ENCODE assay signal across 1 cellular context in the genomic region with DNA sequence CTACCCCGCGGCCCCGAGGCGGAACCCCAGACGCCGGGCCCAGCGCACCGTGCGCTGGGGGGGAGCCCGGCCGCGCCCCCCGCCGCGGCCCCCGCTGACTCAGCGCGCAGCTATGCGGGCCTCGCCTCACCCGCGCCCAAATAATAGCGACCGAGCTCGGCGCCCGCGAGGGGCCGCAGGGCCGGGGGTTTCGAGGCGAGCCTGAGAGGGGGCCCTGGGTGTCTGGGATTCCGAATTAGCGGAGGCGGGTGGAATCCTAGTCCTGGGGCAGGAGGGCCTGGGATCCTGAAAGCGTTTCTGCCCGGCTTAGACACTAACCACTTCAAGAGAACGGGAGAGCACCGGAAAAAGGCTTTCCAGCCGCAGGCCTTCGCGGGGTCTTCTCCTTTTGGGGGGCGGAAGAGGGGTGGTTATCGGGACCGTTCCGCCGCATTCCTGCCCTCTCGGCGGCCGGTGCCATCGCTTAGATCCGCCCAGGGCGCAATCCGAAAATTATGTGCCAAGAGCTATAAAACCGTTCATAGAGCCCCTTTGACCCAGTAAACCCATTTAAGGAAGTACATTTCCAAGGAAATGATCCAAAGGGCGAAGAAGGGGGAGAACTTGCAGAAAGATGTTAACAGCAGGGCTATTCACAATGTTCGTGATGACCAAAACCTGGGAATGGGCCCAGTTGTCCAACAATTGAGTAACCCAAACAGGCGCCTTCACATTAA.
TF ChIP-seq lines count a peak whose summit lies in the region.

No MANE protein-coding gene starts in this region.

TF ChIP-seq in HepG2, 621 proteins besides CTCF, POLR2A, EP300 and RAD21 (continued from another document):
- TF ChIP-seq, protein P1, sequence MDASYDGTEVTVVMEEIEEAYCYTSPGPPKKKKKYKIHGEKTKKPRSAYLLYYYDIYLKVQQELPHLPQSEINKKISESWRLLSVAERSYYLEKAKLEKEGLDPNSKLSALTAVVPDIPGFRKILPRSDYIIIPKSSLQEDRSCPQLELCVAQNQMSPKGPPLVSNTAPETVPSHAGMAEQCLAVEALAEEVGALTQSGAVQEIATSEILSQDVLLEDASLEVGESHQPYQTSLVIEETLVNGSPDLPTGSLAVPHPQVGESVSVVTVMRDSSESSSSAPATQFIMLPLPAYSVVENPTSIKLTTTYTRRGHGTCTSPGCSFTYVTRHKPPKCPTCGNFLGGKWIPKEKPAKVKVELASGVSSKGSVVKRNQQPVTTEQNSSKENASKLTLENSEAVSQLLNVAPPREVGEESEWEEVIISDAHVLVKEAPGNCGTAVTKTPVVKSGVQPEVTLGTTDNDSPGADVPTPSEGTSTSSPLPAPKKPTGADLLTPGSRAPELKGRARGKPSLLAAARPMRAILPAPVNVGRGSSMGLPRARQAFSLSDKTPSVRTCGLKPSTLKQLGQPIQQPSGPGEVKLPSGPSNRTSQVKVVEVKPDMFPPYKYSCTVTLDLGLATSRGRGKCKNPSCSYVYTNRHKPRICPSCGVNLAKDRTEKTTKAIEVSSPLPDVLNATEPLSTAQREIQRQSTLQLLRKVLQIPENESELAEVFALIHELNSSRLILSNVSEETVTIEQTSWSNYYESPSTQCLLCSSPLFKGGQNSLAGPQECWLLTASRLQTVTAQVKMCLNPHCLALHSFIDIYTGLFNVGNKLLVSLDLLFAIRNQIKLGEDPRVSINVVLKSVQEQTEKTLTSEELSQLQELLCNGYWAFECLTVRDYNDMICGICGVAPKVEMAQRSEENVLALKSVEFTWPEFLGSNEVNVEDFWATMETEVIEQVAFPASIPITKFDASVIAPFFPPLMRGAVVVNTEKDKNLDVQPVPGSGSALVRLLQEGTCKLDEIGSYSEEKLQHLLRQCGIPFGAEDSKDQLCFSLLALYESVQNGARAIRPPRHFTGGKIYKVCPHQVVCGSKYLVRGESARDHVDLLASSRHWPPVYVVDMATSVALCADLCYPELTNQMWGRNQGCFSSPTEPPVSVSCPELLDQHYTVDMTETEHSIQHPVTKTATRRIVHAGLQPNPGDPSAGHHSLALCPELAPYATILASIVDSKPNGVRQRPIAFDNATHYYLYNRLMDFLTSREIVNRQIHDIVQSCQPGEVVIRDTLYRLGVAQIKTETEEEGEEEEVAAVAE (CRISPR knock-in tag; IDR thresholded peaks at IDR 0.05; ENCODE audit: borderline replicate concordance), result no peak; the same call in 1 of the 2 replicates
- no peak for TF ChIP-seq CAMTA2 (CRISPR knock-in tag; IDR thresholded peaks at IDR 0.05; ENCODE audit: borderline replicate concordance)
- TF ChIP-seq NR1H2 (CRISPR knock-in tag; IDR thresholded peaks at IDR 0.05; ENCODE audit: borderline replicate concordance, low read depth), result no peak
- TF ChIP-seq ATRX (CRISPR knock-in tag; IDR thresholded peaks at IDR 0.05; ENCODE audit: borderline replicate concordance), result no peak
- no peak for TF ChIP-seq TEAD2 (CRISPR knock-in tag; IDR thresholded peaks at IDR 0.05)
- TF ChIP-seq RBM39 (IDR thresholded peaks at IDR 0.05; ENCODE audit: low read depth, low read length, poor library complexity, severe bottlenecking), result peak; percentile 60
- TF ChIP-seq PHF21A (CRISPR knock-in tag; IDR thresholded peaks at IDR 0.05), result peak; percentile 69
